ENCODE assay signal across 1 cellular context in genomic region chr16:31074073-31074813, GRCh38.
TF ChIP-seq lines count a peak whose summit lies in the region.

Gene ZNF646, plus strand, starts transcription at chr16:31074422. Its CDS starts 1,903 bp downstream, at chr16:31076325.
Gene ZNF668, minus strand, starts transcription at chr16:31074240. Its CDS starts 9,781 bp downstream, at chr16:31064459.

TF ChIP-seq in WTC11, 78 proteins besides CTCF, POLR2A, EP300 and RAD21 (continued from another document):
- TF ChIP-seq NFE2L1 (CRISPR knock-in tag; IDR thresholded peaks at IDR 0.05) (peak; percentile 87; the same call in 1 of the 2 replicates), TEAD1 (CRISPR knock-in tag; IDR thresholded peaks at IDR 0.05) (0 out of 2 replicates have a peak, but pooled peaks have one; percentile 59), NFYB (CRISPR knock-in tag; conservative IDR thresholded peaks at IDR 0.05; ENCODE audit: low read depth) (no peak), CREM (CRISPR knock-in tag; IDR thresholded peaks at IDR 0.05) (peak; percentile 89)
